ENCODE assay signal across 19 cellular contexts in genomic region chr1:197862671-197863070, GRCh38. TPM values are rescaled to one million over a fixed set of nuclear protein-coding genes. Genes with fewer than 3 reads are reported as not detected.
"Had no signal": no experiment of that assay in that cellular context is flagged by ENCODE, and none has a peak within 500 bp of the region (broad histone marks: within the 10 kb centered on the region; RNA-seq: fewer than 3 reads in every experiment).

No MANE protein-coding gene starts in this region.

- H3K4me2 ChIP-seq: hepatocyte had no signal

- H3K36me3 ChIP-seq: colonic mucosa, gastroesophageal sphincter, thyroid gland, uterus had no signal

- H3K9me3 ChIP-seq: colonic mucosa, gastroesophageal sphincter, mucosa of descending colon, thyroid gland, uterus had no signal

- H3K27ac ChIP-seq: colonic mucosa, gastroesophageal sphincter, hepatocyte, thyroid gland, uterus had no signal

- H3K27me3 ChIP-seq: colonic mucosa, gastroesophageal sphincter, hepatocyte, thyroid gland, uterus had no signal

- H3K4me1 ChIP-seq: gastroesophageal sphincter, thyroid gland, uterus had no signal

- H2AFZ ChIP-seq: hepatocyte had no signal

- H3K4me3 ChIP-seq: colonic mucosa, gastroesophageal sphincter, hepatocyte, lung, mucosa of descending colon, thyroid gland, uterus had no signal

- DNase-seq: activated B cell treated with CpG ODN at 0.5 μM for 24 hours; activated CD4-positive, alpha-beta T cell treated with anti-CD3 and anti-CD28 coated beads, Interleukin-2, amount 10 ng/mL, durations not matched to agents 7 days and 5 days; activated CD8-positive, alpha-beta memory T cell treated with anti-CD3 and anti-CD28 coated beads for 24 hours; activated naive CD4-positive, alpha-beta T cell treated with anti-CD3 and anti-CD28 coated beads, Interleukin-2, amount 10 ng/mL, durations not matched to agents 7 days and 5 days; caudate nucleus; colonic mucosa; effector CD4-positive, alpha-beta T cell; left colon; mucosa of descending colon; naive thymus-derived CD8-positive, alpha-beta T cell; right cardiac atrium; thyroid gland; uterus had no signal

- H3K79me2 ChIP-seq: hepatocyte had no signal

- ATAC-seq: activated T-helper 17 cell treated with anti-CD3 and anti-CD28 coated beads, Interleukin-2, amount 50 U/mL, for 72 hours; gastroesophageal sphincter; left colon; mucosa of descending colon; naive thymus-derived CD8-positive, alpha-beta T cell; right cardiac atrium; stimulated activated effector memory CD8-positive, alpha-beta T cell treated with anti-CD3 and anti-CD28 coated beads, Interleukin-12 subunit alpha, Interleukin-12 subunit beta, amount 100 ng/mL, for 72 hours had no signal

RNA-seq across cellular contexts. Expression of gene LHX9, which starts 54.5 kb away (rescaled TPM):
- polyA plus RNA-seq: endothelial cell of umbilical vein; hepatocyte; naive thymus-derived CD8-positive, alpha-beta T cell had no signal
